ENCODE assay signal across 1 cellular context in the genomic region with DNA sequence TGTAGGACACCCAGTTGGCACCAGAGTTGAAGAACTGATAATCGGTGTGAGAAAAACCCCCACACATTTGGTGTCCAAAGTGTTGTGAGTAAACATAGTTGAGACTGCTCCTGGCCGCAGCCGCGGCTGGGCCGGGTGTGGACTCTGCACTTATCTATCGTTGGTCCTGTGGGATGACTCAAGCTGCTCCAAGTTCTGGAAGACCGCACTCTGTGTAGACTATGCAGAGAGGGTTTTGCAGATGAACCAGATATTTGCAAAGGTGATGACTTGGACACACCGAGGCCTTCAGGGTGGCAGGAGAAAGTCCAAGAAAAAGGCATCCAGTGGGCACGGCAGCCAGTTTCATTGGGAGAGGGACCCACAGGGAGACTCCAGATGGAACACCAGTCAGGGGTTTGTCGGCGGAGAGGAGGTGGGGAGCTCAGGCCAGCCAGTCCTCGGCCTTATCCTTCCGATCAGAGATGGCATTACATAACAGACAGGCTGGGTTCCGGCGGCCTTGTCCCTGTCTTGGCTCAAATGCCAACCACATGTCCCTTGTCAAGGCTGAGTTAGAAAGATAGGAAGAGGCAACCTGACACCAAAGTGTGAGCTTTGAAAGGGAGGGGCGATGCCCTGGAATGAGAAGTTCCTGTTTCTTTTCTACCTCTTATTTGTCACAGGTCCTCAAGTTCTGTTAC.
TF ChIP-seq lines count a peak whose summit lies in the region.

No MANE protein-coding gene starts in this region.

TF ChIP-seq in HepG2, 621 proteins besides CTCF, POLR2A, EP300 and RAD21 (continued from another document and continues in another):
- TF ChIP-seq HNF4G (IDR thresholded peaks at IDR 0.05; ENCODE audit: borderline replicate concordance, low read depth, low read length) (peak; percentile 68; the same call in 1 of the 2 replicates), HNF4G (CRISPR knock-in tag; IDR thresholded peaks at IDR 0.05; ENCODE audit: borderline replicate concordance, low read depth) (no peak; the same call in 1 of the 2 replicates), ZNF263 (CRISPR knock-in tag; IDR thresholded peaks at IDR 0.05) (peak; percentile 87), HOXD1 (CRISPR knock-in tag; IDR thresholded peaks at IDR 0.05) (no peak), ZNF607 (CRISPR knock-in tag; IDR thresholded peaks at IDR 0.05; ENCODE audit: borderline replicate concordance) (0 out of 2 replicates have a peak, but pooled peaks have one; percentile 49), CBX5 (CRISPR knock-in tag; IDR thresholded peaks at IDR 0.05; ENCODE audit: borderline replicate concordance) (no peak), ZNF501 (CRISPR knock-in tag; IDR thresholded peaks at IDR 0.05) (peak; percentile 78), KDM6A (CRISPR knock-in tag; IDR thresholded peaks at IDR 0.05; ENCODE audit: low read depth) (0 out of 2 replicates have a peak, but pooled peaks have one; percentile 9), ZBTB7A (CRISPR knock-in tag; IDR thresholded peaks at IDR 0.05) (0 out of 2 replicates have a peak, but pooled peaks have one; percentile 37), TCF12 (IDR thresholded peaks at IDR 0.05) (no peak), TCF12 (CRISPR knock-in tag; IDR thresholded peaks at IDR 0.05) (0 out of 2 replicates have a peak, but pooled peaks have one; percentile 39), KDM2A (CRISPR knock-in tag; IDR thresholded peaks at IDR 0.05; ENCODE audit: borderline replicate concordance, low read depth) (peak; percentile 21; the same call in 1 of the 2 replicates), HIVEP1 (CRISPR knock-in tag; IDR thresholded peaks at IDR 0.05) (peak; percentile 60; the same call in 1 of the 2 replicates), GATAD2A (CRISPR knock-in tag; IDR thresholded peaks at IDR 0.05) (peak; percentile 47; the same call in 1 of the 2 replicates), HDAC1 (CRISPR knock-in tag; IDR thresholded peaks at IDR 0.05) (no peak), THAP11 (CRISPR knock-in tag; IDR thresholded peaks at IDR 0.05) (0 out of 2 replicates have a peak, but pooled peaks have one; percentile 13), ADNP (CRISPR knock-in tag; IDR thresholded peaks at IDR 0.05) (no peak), ZBTB7B (CRISPR knock-in tag; IDR thresholded peaks at IDR 0.05) (0 out of 2 replicates have a peak, but pooled peaks have one; percentile 27)
- TF ChIP-seq, protein P1, sequence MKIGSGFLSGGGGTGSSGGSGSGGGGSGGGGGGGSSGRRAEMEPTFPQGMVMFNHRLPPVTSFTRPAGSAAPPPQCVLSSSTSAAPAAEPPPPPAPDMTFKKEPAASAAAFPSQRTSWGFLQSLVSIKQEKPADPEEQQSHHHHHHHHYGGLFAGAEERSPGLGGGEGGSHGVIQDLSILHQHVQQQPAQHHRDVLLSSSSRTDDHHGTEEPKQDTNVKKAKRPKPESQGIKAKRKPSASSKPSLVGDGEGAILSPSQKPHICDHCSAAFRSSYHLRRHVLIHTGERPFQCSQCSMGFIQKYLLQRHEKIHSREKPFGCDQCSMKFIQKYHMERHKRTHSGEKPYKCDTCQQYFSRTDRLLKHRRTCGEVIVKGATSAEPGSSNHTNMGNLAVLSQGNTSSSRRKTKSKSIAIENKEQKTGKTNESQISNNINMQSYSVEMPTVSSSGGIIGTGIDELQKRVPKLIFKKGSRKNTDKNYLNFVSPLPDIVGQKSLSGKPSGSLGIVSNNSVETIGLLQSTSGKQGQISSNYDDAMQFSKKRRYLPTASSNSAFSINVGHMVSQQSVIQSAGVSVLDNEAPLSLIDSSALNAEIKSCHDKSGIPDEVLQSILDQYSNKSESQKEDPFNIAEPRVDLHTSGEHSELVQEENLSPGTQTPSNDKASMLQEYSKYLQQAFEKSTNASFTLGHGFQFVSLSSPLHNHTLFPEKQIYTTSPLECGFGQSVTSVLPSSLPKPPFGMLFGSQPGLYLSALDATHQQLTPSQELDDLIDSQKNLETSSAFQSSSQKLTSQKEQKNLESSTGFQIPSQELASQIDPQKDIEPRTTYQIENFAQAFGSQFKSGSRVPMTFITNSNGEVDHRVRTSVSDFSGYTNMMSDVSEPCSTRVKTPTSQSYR (CRISPR knock-in tag; IDR thresholded peaks at IDR 0.05; ENCODE audit: borderline replicate concordance) = peak; percentile 52; the same call in 1 of the 2 replicates
- TF ChIP-seq, protein P2, sequence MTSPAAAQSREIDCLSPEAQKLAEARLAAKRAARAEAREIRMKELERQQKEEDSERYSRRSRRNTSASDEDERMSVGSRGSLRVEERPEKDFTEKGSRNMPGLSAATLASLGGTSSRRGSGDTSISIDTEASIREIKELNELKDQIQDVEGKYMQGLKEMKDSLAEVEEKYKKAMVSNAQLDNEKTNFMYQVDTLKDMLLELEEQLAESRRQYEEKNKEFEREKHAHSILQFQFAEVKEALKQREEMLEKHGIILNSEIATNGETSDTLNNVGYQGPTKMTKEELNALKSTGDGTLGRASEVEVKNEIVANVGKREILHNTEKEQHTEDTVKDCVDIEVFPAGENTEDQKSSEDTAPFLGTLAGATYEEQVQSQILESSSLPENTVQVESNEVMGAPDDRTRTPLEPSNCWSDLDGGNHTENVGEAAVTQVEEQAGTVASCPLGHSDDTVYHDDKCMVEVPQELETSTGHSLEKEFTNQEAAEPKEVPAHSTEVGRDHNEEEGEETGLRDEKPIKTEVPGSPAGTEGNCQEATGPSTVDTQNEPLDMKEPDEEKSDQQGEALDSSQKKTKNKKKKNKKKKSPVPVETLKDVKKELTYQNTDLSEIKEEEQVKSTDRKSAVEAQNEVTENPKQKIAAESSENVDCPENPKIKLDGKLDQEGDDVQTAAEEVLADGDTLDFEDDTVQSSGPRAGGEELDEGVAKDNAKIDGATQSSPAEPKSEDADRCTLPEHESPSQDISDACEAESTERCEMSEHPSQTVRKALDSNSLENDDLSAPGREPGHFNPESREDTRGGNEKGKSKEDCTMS (CRISPR knock-in tag; conservative IDR thresholded peaks at IDR 0.05) = no peak
- TF ChIP-seq, protein P3, sequence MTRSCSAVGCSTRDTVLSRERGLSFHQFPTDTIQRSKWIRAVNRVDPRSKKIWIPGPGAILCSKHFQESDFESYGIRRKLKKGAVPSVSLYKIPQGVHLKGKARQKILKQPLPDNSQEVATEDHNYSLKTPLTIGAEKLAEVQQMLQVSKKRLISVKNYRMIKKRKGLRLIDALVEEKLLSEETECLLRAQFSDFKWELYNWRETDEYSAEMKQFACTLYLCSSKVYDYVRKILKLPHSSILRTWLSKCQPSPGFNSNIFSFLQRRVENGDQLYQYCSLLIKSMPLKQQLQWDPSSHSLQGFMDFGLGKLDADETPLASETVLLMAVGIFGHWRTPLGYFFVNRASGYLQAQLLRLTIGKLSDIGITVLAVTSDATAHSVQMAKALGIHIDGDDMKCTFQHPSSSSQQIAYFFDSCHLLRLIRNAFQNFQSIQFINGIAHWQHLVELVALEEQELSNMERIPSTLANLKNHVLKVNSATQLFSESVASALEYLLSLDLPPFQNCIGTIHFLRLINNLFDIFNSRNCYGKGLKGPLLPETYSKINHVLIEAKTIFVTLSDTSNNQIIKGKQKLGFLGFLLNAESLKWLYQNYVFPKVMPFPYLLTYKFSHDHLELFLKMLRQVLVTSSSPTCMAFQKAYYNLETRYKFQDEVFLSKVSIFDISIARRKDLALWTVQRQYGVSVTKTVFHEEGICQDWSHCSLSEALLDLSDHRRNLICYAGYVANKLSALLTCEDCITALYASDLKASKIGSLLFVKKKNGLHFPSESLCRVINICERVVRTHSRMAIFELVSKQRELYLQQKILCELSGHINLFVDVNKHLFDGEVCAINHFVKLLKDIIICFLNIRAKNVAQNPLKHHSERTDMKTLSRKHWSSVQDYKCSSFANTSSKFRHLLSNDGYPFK (CRISPR knock-in tag; IDR thresholded peaks at IDR 0.05; ENCODE audit: borderline replicate concordance) = 0 out of 2 replicates have a peak, but pooled peaks have one; percentile 13
- TF ChIP-seq, protein P4, sequence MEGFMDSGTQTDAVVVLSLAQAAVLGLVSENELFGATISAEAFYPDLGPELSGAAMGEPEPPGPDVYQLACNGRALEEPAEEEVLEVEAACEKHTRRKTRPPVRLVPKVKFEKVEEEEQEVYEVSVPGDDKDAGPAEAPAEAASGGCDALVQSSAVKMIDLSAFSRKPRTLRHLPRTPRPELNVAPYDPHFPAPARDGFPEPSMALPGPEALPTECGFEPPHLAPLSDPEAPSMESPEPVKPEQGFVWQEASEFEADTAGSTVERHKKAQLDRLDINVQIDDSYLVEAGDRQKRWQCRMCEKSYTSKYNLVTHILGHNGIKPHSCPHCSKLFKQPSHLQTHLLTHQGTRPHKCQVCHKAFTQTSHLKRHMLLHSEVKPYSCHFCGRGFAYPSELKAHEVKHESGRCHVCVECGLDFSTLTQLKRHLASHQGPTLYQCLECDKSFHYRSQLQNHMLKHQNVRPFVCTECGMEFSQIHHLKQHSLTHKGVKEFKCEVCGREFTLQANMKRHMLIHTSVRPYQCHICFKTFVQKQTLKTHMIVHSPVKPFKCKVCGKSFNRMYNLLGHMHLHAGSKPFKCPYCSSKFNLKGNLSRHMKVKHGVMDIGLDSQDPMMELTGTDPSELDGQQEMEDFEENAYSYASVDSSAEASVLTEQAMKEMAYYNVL (CRISPR knock-in tag; IDR thresholded peaks at IDR 0.05; ENCODE audit: borderline replicate concordance) = peak; percentile 52; the same call in 1 of the 2 replicates
- TF ChIP-seq, protein P5, sequence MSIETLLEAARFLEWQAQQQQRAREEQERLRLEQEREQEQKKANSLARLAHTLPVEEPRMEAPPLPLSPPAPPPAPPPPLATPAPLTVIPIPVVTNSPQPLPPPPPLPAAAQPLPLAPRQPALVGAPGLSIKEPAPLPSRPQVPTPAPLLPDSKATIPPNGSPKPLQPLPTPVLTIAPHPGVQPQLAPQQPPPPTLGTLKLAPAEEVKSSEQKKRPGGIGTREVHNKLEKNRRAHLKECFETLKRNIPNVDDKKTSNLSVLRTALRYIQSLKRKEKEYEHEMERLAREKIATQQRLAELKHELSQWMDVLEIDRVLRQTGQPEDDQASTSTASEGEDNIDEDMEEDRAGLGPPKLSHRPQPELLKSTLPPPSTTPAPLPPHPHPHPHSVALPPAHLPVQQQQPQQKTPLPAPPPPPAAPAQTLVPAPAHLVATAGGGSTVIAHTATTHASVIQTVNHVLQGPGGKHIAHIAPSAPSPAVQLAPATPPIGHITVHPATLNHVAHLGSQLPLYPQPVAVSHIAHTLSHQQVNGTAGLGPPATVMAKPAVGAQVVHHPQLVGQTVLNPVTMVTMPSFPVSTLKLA (IDR thresholded peaks at IDR 0.05) = no peak
- TF ChIP-seq, protein P6, sequence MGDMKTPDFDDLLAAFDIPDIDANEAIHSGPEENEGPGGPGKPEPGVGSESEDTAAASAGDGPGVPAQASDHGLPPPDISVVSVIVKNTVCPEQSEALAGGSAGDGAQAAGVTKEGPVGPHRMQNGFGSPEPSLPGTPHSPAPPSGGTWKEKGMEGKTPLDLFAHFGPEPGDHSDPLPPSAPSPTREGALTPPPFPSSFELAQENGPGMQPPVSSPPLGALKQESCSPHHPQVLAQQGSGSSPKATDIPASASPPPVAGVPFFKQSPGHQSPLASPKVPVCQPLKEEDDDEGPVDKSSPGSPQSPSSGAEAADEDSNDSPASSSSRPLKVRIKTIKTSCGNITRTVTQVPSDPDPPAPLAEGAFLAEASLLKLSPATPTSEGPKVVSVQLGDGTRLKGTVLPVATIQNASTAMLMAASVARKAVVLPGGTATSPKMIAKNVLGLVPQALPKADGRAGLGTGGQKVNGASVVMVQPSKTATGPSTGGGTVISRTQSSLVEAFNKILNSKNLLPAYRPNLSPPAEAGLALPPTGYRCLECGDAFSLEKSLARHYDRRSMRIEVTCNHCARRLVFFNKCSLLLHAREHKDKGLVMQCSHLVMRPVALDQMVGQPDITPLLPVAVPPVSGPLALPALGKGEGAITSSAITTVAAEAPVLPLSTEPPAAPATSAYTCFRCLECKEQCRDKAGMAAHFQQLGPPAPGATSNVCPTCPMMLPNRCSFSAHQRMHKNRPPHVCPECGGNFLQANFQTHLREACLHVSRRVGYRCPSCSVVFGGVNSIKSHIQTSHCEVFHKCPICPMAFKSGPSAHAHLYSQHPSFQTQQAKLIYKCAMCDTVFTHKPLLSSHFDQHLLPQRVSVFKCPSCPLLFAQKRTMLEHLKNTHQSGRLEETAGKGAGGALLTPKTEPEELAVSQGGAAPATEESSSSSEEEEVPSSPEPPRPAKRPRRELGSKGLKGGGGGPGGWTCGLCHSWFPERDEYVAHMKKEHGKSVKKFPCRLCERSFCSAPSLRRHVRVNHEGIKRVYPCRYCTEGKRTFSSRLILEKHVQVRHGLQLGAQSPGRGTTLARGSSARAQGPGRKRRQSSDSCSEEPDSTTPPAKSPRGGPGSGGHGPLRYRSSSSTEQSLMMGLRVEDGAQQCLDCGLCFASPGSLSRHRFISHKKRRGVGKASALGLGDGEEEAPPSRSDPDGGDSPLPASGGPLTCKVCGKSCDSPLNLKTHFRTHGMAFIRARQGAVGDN (CRISPR knock-in tag; IDR thresholded peaks at IDR 0.05) = peak; percentile 81
- TF ChIP-seq, protein P7, sequence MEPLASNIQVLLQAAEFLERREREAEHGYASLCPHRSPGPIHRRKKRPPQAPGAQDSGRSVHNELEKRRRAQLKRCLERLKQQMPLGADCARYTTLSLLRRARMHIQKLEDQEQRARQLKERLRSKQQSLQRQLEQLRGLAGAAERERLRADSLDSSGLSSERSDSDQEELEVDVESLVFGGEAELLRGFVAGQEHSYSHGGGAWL (CRISPR knock-in tag; IDR thresholded peaks at IDR 0.05) = peak; percentile 60; the same call in 1 of the 2 replicates
- TF ChIP-seq, protein P8, sequence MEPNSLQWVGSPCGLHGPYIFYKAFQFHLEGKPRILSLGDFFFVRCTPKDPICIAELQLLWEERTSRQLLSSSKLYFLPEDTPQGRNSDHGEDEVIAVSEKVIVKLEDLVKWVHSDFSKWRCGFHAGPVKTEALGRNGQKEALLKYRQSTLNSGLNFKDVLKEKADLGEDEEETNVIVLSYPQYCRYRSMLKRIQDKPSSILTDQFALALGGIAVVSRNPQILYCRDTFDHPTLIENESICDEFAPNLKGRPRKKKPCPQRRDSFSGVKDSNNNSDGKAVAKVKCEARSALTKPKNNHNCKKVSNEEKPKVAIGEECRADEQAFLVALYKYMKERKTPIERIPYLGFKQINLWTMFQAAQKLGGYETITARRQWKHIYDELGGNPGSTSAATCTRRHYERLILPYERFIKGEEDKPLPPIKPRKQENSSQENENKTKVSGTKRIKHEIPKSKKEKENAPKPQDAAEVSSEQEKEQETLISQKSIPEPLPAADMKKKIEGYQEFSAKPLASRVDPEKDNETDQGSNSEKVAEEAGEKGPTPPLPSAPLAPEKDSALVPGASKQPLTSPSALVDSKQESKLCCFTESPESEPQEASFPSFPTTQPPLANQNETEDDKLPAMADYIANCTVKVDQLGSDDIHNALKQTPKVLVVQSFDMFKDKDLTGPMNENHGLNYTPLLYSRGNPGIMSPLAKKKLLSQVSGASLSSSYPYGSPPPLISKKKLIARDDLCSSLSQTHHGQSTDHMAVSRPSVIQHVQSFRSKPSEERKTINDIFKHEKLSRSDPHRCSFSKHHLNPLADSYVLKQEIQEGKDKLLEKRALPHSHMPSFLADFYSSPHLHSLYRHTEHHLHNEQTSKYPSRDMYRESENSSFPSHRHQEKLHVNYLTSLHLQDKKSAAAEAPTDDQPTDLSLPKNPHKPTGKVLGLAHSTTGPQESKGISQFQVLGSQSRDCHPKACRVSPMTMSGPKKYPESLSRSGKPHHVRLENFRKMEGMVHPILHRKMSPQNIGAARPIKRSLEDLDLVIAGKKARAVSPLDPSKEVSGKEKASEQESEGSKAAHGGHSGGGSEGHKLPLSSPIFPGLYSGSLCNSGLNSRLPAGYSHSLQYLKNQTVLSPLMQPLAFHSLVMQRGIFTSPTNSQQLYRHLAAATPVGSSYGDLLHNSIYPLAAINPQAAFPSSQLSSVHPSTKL (CRISPR knock-in tag; IDR thresholded peaks at IDR 0.05) = peak; percentile 56
